In genomic region chr10:131688304-131688703, GRCh38 we compare ENCODE assay signal across 24 cellular contexts.
DNase-seq lines count a peak whose midpoint lies in the region; ATAC-seq, FAIRE-seq and TF ChIP-seq lines count a peak whose summit lies in the region.
"Had no signal": no experiment of that assay in that cellular context is flagged by ENCODE, and none has a peak within 500 bp of the region (broad histone marks: within the 10 kb centered on the region; RNA-seq: fewer than 3 reads in every experiment).

No MANE protein-coding gene starts in this region.

- no peak overlapping the region for H3K23ac ChIP-seq in H1 (ENCODE audit: insufficient read length)

- no peak overlapping the region for H3K9ac ChIP-seq in HepG2 (ENCODE audit: insufficient read depth, low read depth, low read length)
- no peak overlapping the region for H3K9ac ChIP-seq in H1 (replicated peaks in 1 of 4; ENCODE audit: extremely low read depth in 1 of 4, low read depth in 3 of 4, low read length in 3 of 4)

- no peak for ATAC-seq in HepG2
- ATAC-seq in right lobe of liver = no peak
- ATAC-seq: A549 had no signal

- H3K4ac ChIP-seq in H1 (replicated peaks; ENCODE audit: insufficient read length, low read depth, low read length) = no peak overlapping the region

- TF ChIP-seq EP300 in HepG2 (IDR thresholded peaks at IDR 0.05; ENCODE audit: low read depth in 2 of 2, low read length in 2 of 2) = no peak
- no peak for TF ChIP-seq EP300 in HepG2 (CRISPR knock-in tag; IDR thresholded peaks at IDR 0.05; ENCODE audit: borderline replicate concordance)
- TF ChIP-seq EP300 in H1 (IDR thresholded peaks at IDR 0.05; ENCODE audit: borderline replicate concordance in 1 of 2, low read depth in 2 of 2, low read length in 2 of 2) = no peak

- POLR2A ChIA-PET in HepG2 (lab: Yijun Ruan, JAX) (no interaction called here), H1 (lab: Charles Lee; ENCODE audit: partially characterized antibody) (interaction anchor here (1.3 to 3.1 kb wide), 2 partner anchors 12 to 65 kb away, joined by 3 to 9 read pairs; no protein-coding TSS in a partner anchor)

- no peak overlapping the region for H3K56ac ChIP-seq in H1 (replicated peaks; ENCODE audit: insufficient read length, low read depth, low read length)

- no TSS peak for BruUV-seq in HepG2 (replicated peaks; lab: Mats Ljungman, UMichigan)

- intact Hi-C loops in HepG2 (cut with micrococcal nuclease; ENCODE audit: unreplicated experiment) = no loop called here
- intact Hi-C loops in right lobe of liver (cut with DNase I) = no loop called here

- H2BK120ac ChIP-seq in H1 (replicated peaks; ENCODE audit: low read depth, low read length) = no peak overlapping the region

- no peak overlapping the region; the same call in 1 of the 2 replicates for H2BK20ac ChIP-seq in H1 (ENCODE audit: low read length)

- no peak overlapping the region for H3K27ac ChIP-seq in HepG2 (ENCODE audit: extremely low read length, insufficient read depth, low read length)
- H3K27ac ChIP-seq in right lobe of liver = no peak overlapping the region
- no peak overlapping the region for H3K27ac ChIP-seq in H1 (ENCODE audit: low read depth, low read length)
- H3K27ac ChIP-seq: 22Rv1, A549 had no signal

- H3K4me2 ChIP-seq in HepG2 (ENCODE audit: low read depth, low read length) (no peak overlapping the region), H1 (ENCODE audit: insufficient read depth in 1 of 2, low read depth in 2 of 2, low read length in 2 of 2) (no peak overlapping the region; a peak in 1 of 4 replicates)
- H3K4me2 ChIP-seq: A549 had no signal

- TF ChIP-seq RAD21 in HepG2 (CRISPR knock-in tag; IDR thresholded peaks at IDR 0.05) (no peak), H1 (IDR thresholded peaks at IDR 0.05 in 1 of 2, conservative IDR thresholded peaks at IDR 0.05 in 1 of 2; ENCODE audit: low read depth in 2 of 2, low read length in 2 of 2) (no peak)

- H3K79me2 ChIP-seq in HepG2 (ENCODE audit: insufficient read depth, low read length) (no peaks in the 10 kb centered on the region), H1 (ENCODE audit: control insufficient read depth in 1 of 2, insufficient read depth in 2 of 2, low read length in 2 of 2) (no peaks in the 10 kb centered on the region)

- 0% methylated on average over 1 of the region's 1 CpG for WGBS in HepG2 (ENCODE audit: low lambda C conversion rate)
- 25% methylated on average over 1 of the region's 1 CpG for WGBS in right lobe of liver (ENCODE audit: insufficient coverage, low coverage, low lambda C conversion rate, missing lambda C conversion rate)
- 38% methylated on average over 1 of the region's 1 CpG; no CpG with 5 or more reads in 1 of the 2 experiments for WGBS in H1 (ENCODE audit: extremely low coverage in 1 of 2, insufficient coverage in 1 of 2, insufficient read length in 1 of 2, insufficient replicate concordance in 2 of 2, low coverage in 1 of 2, low lambda C conversion rate in 2 of 2, missing lambda C conversion rate in 1 of 2), 2 experiments

- H3K18ac ChIP-seq in H1 (ENCODE audit: extremely low read depth, low read length) = no peak overlapping the region

- H3K27me3 ChIP-seq in HepG2 (ENCODE audit: control insufficient read depth in 1 of 2, insufficient read depth in 2 of 2, low read length in 2 of 2) (peaks cover 3 to 9% of the 10 kb centered on the region in 2 experiments; a peak in 3 of 5 replicates), right lobe of liver (no peaks in the 10 kb centered on the region), H1 (replicated peaks in 1 of 4; ENCODE audit: control insufficient read depth in 3 of 4, extremely low read depth in 1 of 4, insufficient read depth in 3 of 4, low read length in 3 of 4) (no peaks in the 10 kb centered on the region; a peak in 1 of 7 replicates)

- H3K4me1 ChIP-seq in HepG2 (ENCODE audit: insufficient read depth, low read length) (no peaks in the 10 kb centered on the region), right lobe of liver (no peaks in the 10 kb centered on the region), H1 (replicated peaks in 1 of 4; ENCODE audit: control insufficient read depth in 3 of 4, insufficient read depth in 4 of 4, low read length in 3 of 4) (peaks cover 2 to 12% (median 7%) of the 10 kb centered on the region in 4 experiments; a peak in 6 of 7 replicates)
- H3K4me1 ChIP-seq: A549 had no signal

- H3K14ac ChIP-seq in H1 (ENCODE audit: insufficient read length) = no peak overlapping the region

- H2BK12ac ChIP-seq in H1 (ENCODE audit: low read depth, low read length) = peak overlapping the region; percentile 62; the same call in 1 of the 2 replicates

- TF ChIP-seq POLR2A in HepG2 (IDR thresholded peaks at IDR 0.05; ENCODE audit: insufficient read depth in 1 of 2, low read depth in 2 of 2, low read length in 2 of 2) = no peak
- no peak for TF ChIP-seq POLR2A in right lobe of liver (IDR thresholded peaks at IDR 0.05)
- no peak for TF ChIP-seq POLR2A in H1 (IDR thresholded peaks at IDR 0.05; ENCODE audit: control extremely low read depth in 1 of 2, low read depth in 2 of 2, low read length in 2 of 2)

- no peak for DNase-seq in HepG2 (ENCODE audit: low spot score)
- no peak for DNase-seq in right lobe of liver
- no peak for DNase-seq in HTR-8/SVneo (ENCODE audit: insufficient read length, low spot score)
- DNase-seq in H1 (ENCODE audit: low read depth in 1 of 2, low spot score in 2 of 2) = no peak
- DNase-seq in urothelium cell line (ENCODE audit: low spot score) = no peak
- no peak for DNase-seq in GOT3 (lab: John Stamatoyannopoulos, UW)
- no peak for DNase-seq in dermis blood vessel endothelial cell
- no peak for DNase-seq in effector CD4-positive, alpha-beta T cell
- DNase-seq: AML-193; C1 segment of cervical spinal cord; CD4-positive, alpha-beta memory T cell; CD4-positive, CD25-positive, alpha-beta regulatory T cell; COR-L47; DMS 273 treated with DMSO at 0.1 percent for 48 hours; DMS153; DMS53; DMS79; GF-D8 had no signal

- H3K9me3 ChIP-seq in HepG2 (ENCODE audit: low read length) = no peaks in the 10 kb centered on the region
- no peaks in the 10 kb centered on the region for H3K9me3 ChIP-seq in right lobe of liver
- H3K9me3 ChIP-seq in H1 (ENCODE audit: insufficient read depth in 2 of 2, low read depth in 1 of 2, low read length in 1 of 2) = no peaks in the 10 kb centered on the region
- H3K9me3 ChIP-seq: A549 had no signal

- peak overlapping the region; percentile 98 for H2AK5ac ChIP-seq in H1 (ENCODE audit: low read depth, low read length)

- no peak overlapping the region for H4K5ac ChIP-seq in H1 (ENCODE audit: insufficient read length, low read depth, low read length)

- H3K79me1 ChIP-seq in H1 (ENCODE audit: low read depth, low read length) = peaks cover 3% of the 10 kb centered on the region

- TF ChIP-seq CTCF in HepG2 (CRISPR knock-in tag; IDR thresholded peaks at IDR 0.05) (no peak), right lobe of liver (IDR thresholded peaks at IDR 0.05) (no peak), H1 (IDR thresholded peaks at IDR 0.05; ENCODE audit: control extremely low read depth in 1 of 3, insufficient read depth in 1 of 3, low read depth in 1 of 3, low read length in 3 of 3) (no peak)

- H2BK15ac ChIP-seq in H1 (ENCODE audit: low read length) = peak overlapping the region; percentile 49; the same call in 1 of the 2 replicates

- H3K36me3 ChIP-seq in HepG2 (replicated peaks in 1 of 2; ENCODE audit: control insufficient read depth in 1 of 2, insufficient read depth in 2 of 2, low read length in 2 of 2) = no peaks in the 10 kb centered on the region
- no peaks in the 10 kb centered on the region for H3K36me3 ChIP-seq in right lobe of liver
- H3K36me3 ChIP-seq in H1 (ENCODE audit: control insufficient read depth in 2 of 4, insufficient read depth in 4 of 4, low read length in 3 of 4) = no peaks in the 10 kb centered on the region; a peak in 1 of 8 replicates

- 0 out of 2 replicates have a peak, but pooled peaks cover 2% of the 10 kb centered on the region for H4K20me1 ChIP-seq in HepG2 (ENCODE audit: insufficient read depth, low read length)
- peaks cover 0 to 4% of the 10 kb centered on the region in 2 experiments for H4K20me1 ChIP-seq in H1 (replicated peaks in 1 of 2; ENCODE audit: control insufficient read depth in 1 of 2, insufficient read depth in 2 of 2, low read length in 2 of 2)

- no peak overlapping the region for H4K8ac ChIP-seq in H1 (ENCODE audit: extremely low read depth, insufficient read depth, low read length)

- CTCF ChIA-PET in HepG2 (lab: Yijun Ruan, JAX; ENCODE audit: low intra/inter-chr PET ratio, low total read pairs) = no interaction called here
- CTCF ChIA-PET in H1 (lab: Charles Lee; ENCODE audit: partially characterized antibody) = interaction anchor here (0.6 to 2.2 kb wide), 10 partner anchors 12 to 227 kb away, joined by 3 to 7 read pairs (median 4); no protein-coding TSS in a partner anchor

- in situ Hi-C loops in HepG2 (cut with HindIII; ENCODE audit: extremely low pct_ligation_motif_present, low pct_unique_long_range_greater_than_20kb) = no loop called here

- FAIRE-seq in HepG2 (lab: Jason Lieb, UNC) = no peak
- peak; percentile 42 for FAIRE-seq in HTR-8/SVneo (lab: Jason Lieb, UNC)
- no peak for FAIRE-seq in H1 (lab: Jason Lieb, UNC)
- peak; percentile 23 for FAIRE-seq in urothelium cell line (lab: Jason Lieb, UNC)
- FAIRE-seq: A549, G401.6, GM12892, GM18507, GM19239 had no signal

- no peak overlapping the region for H2BK5ac ChIP-seq in H1 (ENCODE audit: low read depth, low read length)

- H2AFZ ChIP-seq in HepG2 (ENCODE audit: low read length) = no peak overlapping the region
- no peak overlapping the region for H2AFZ ChIP-seq in H1 (ENCODE audit: low read length)

- H3K4me3 ChIP-seq in HepG2 (replicated peaks in 1 of 3; ENCODE audit: insufficient read depth in 1 of 3, low read depth in 2 of 3, low read length in 3 of 3) = no peak overlapping the region
- no peak overlapping the region for H3K4me3 ChIP-seq in right lobe of liver
- no peak overlapping the region for H3K4me3 ChIP-seq in H1 (ENCODE audit: extremely low read depth in 1 of 4, insufficient read depth in 2 of 4, low read depth in 3 of 4, low read length in 4 of 4)
- H3K4me3 ChIP-seq: A549 had no signal

- H3K23me2 ChIP-seq in H1 (ENCODE audit: low read depth, low read length) = peaks cover 10% of the 10 kb centered on the region; the same call in 1 of the 2 replicates

- H4K91ac ChIP-seq in H1 (replicated peaks; ENCODE audit: insufficient read length, low read length) = no peak overlapping the region

TF ChIP-seq in H1, 55 proteins besides CTCF, POLR2A, EP300 and RAD21 (continues in another document):
- TF ChIP-seq POU5F1 (IDR thresholded peaks at IDR 0.05; ENCODE audit: low read depth, low read length) (no peak), NRF1 (IDR thresholded peaks at IDR 0.05; ENCODE audit: low read depth, low read length) (no peak), JUN (IDR thresholded peaks at IDR 0.05; ENCODE audit: low read depth, low read length) (no peak), TEAD4 (IDR thresholded peaks at IDR 0.05; ENCODE audit: low read depth, low read length) (no peak), BCL11A (IDR thresholded peaks at IDR 0.05; ENCODE audit: low read depth in 2 of 2, low read length in 2 of 2) (no peak), NANOG (IDR thresholded peaks at IDR 0.05; ENCODE audit: insufficient read depth, low read depth, low read length, poor library complexity, severe bottlenecking) (no peak), BACH1 (IDR thresholded peaks at IDR 0.05; ENCODE audit: low read length) (no peak), SIRT6 (IDR thresholded peaks at IDR 0.05; ENCODE audit: low read length) (no peak), CREB1 (IDR thresholded peaks at IDR 0.05) (no peak), EZH2 (IDR thresholded peaks at IDR 0.05; ENCODE audit: low read depth, low read length, severe bottlenecking) (no peak)
